In the genomic region with DNA sequence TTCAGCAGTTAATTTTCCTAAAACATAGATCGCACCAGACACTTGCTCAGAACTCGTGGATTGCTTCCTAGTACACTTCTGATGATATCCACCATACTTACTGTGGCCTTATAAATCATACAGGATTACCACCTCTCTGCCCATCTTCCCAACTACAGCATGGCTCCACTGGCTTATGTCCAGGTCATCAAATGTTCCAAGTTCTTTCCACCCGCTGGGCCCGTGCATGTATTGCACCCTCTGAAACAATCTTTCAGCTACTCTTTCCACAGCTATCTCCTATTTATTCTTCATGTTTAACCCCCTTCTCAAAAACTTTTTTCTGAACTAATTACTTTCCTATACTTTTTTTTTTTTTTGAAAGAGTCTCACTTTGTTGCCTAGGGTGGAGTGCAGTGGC, we compare ENCODE assay signal across 1 cellular context.
TF ChIP-seq lines count a peak whose summit lies in the region.

No MANE protein-coding gene starts in this region.

TF ChIP-seq in K562, 482 proteins besides CTCF, POLR2A, EP300 and RAD21:
- TF ChIP-seq NFIC (IDR thresholded peaks at IDR 0.05) (peak; percentile 20; the same call in 1 of the 2 replicates), RBBP5 (IDR thresholded peaks at IDR 0.05; ENCODE audit: borderline replicate concordance, insufficient read depth, low read length, poor library complexity, severe bottlenecking) (no peak), HNRNPLL (IDR thresholded peaks at IDR 0.05; ENCODE audit: low read depth, low read length, poor library complexity, severe bottlenecking) (no peak)
- TF ChIP-seq, protein P1, sequence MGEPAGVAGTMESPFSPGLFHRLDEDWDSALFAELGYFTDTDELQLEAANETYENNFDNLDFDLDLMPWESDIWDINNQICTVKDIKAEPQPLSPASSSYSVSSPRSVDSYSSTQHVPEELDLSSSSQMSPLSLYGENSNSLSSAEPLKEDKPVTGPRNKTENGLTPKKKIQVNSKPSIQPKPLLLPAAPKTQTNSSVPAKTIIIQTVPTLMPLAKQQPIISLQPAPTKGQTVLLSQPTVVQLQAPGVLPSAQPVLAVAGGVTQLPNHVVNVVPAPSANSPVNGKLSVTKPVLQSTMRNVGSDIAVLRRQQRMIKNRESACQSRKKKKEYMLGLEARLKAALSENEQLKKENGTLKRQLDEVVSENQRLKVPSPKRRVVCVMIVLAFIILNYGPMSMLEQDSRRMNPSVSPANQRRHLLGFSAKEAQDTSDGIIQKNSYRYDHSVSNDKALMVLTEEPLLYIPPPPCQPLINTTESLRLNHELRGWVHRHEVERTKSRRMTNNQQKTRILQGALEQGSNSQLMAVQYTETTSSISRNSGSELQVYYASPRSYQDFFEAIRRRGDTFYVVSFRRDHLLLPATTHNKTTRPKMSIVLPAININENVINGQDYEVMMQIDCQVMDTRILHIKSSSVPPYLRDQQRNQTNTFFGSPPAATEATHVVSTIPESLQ (CRISPR knock-in tag; IDR thresholded peaks at IDR 0.05), result no peak
TF ChIP-seq in K562: peak in this region for 1.
